In the genomic region with DNA sequence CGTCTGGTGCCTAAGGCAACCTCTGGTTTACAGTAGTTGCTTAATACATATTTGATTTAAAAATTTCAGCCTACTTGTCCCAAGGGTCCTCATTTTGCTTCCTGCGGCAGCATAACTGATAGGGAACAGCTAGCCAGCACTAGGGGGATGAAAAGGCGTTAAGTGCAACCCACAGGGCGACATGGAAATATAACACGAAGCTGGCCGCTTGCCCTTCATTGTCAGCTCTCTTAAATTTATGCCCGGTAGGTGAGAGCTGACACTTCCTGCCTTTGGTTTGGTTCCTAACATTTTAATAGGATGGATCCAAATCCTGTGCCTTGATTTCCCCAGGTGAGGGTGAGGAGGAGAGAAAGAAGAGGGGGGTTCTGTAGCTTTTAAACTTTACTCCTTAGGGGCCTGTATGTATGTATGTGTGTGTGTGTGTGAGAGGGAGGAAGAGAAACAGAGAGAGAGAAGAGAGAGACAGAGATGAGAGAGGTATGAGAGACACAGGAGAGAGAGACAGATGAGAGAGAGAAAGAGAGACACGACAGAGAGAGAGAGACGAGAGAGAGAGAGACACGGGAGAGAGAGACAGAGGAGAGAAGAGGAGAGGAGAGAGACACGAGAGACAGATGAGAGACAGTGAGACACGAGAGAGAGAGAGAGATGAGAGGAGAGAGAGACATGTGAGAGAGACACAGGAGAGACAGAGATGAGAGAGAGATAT, we compare ENCODE assay signal across 12 cellular contexts. TPM values are rescaled to one million over a fixed set of nuclear protein-coding genes. Genes with fewer than 3 reads are reported as not detected.
DNase-seq lines count a peak whose midpoint lies in the region; ATAC-seq and TF ChIP-seq lines count a peak whose summit lies in the region.
"Had no signal": no experiment of that assay in that cellular context is flagged by ENCODE, and none has a peak within 500 bp of the region (broad histone marks: within the 10 kb centered on the region; RNA-seq: fewer than 3 reads in every experiment).

No MANE protein-coding gene starts in this region.

- H3K4me3 Mint-ChIP-seq in stimulated activated naive CD8-positive, alpha-beta T cell treated with anti-CD3 and anti-CD28 coated beads, Interleukin-15, Interleukin-2, amounts not matched to agents 100 ng/mL and 50 ng/mL, for 24 hours, result peak overlapping the region; percentile 69
- peak overlapping the region; percentile 6 for H3K4me3 Mint-ChIP-seq in activated CD8-positive, alpha-beta T cell treated with anti-CD3 and anti-CD28 coated beads, Interleukin-2, amount 10 ng/mL, durations not matched to agents 7 days and 5 days
- H3K4me3 Mint-ChIP-seq in immature natural killer cell (peak overlapping the region; percentile 70 to 98 (median 77)), type B pancreatic cell (peak overlapping the region; percentile 80)

- H3K9me3 Mint-ChIP-seq in stimulated activated naive CD8-positive, alpha-beta T cell treated with anti-CD3 and anti-CD28 coated beads, Interleukin-15, Interleukin-2, amounts not matched to agents 100 ng/mL and 50 ng/mL, for 24 hours, result peaks cover 5% of the 10 kb centered on the region
- no peaks in the 10 kb centered on the region for H3K9me3 Mint-ChIP-seq in activated CD8-positive, alpha-beta T cell treated with anti-CD3 and anti-CD28 coated beads, Interleukin-2, amount 10 ng/mL, durations not matched to agents 7 days and 5 days (ENCODE audit: insufficient read depth)
- H3K9me3 Mint-ChIP-seq in immature natural killer cell (peaks cover 0 to 7% (median 1%) of the 10 kb centered on the region in 6 donors), type B pancreatic cell (no peaks in the 10 kb centered on the region)

- peaks cover 5% of the 10 kb centered on the region for H3K36me3 Mint-ChIP-seq in stimulated activated naive CD8-positive, alpha-beta T cell treated with anti-CD3 and anti-CD28 coated beads, Interleukin-15, Interleukin-2, amounts not matched to agents 100 ng/mL and 50 ng/mL, for 24 hours (ENCODE audit: low read depth)
- H3K36me3 Mint-ChIP-seq in activated CD8-positive, alpha-beta T cell treated with anti-CD3 and anti-CD28 coated beads, Interleukin-2, amount 10 ng/mL, durations not matched to agents 7 days and 5 days (ENCODE audit: low read depth), result no peaks in the 10 kb centered on the region
- H3K36me3 Mint-ChIP-seq in immature natural killer cell (peaks cover 0 to 6% (median 3%) of the 10 kb centered on the region in 3 donors), type B pancreatic cell (no peaks in the 10 kb centered on the region)

- H3K27me3 ChIP-seq in BE2C, result peaks cover 21% of the 10 kb centered on the region

- peaks cover 68% of the 10 kb centered on the region for H3K27me3 Mint-ChIP-seq in stimulated activated naive CD8-positive, alpha-beta T cell treated with anti-CD3 and anti-CD28 coated beads, Interleukin-15, Interleukin-2, amounts not matched to agents 100 ng/mL and 50 ng/mL, for 24 hours
- H3K27me3 Mint-ChIP-seq in activated CD8-positive, alpha-beta T cell treated with anti-CD3 and anti-CD28 coated beads, Interleukin-2, amount 10 ng/mL, durations not matched to agents 7 days and 5 days (ENCODE audit: low read depth), result peaks cover 49% of the 10 kb centered on the region
- H3K27me3 Mint-ChIP-seq in immature natural killer cell (ENCODE audit: low read depth in 3 of 3), result peaks cover 6 to 31% (median 17%) of the 10 kb centered on the region in 3 donors
- H3K27me3 Mint-ChIP-seq in type B pancreatic cell, result peaks cover 66% of the 10 kb centered on the region

- TF ChIP-seq CTCF in type B pancreatic cell (conservative IDR thresholded peaks at IDR 0.05) (no peak), BE2C (IDR thresholded peaks at IDR 0.05; ENCODE audit: low read depth, low read length) (no peak)

- no peaks in the 10 kb centered on the region for H3K36me3 ChIP-seq in BE2C

- CTCF ChIA-PET in activated CD8-positive, alpha-beta T cell treated with anti-CD3 and anti-CD28 coated beads, Interleukin-2, amount 10 ng/mL, durations not matched to agents 7 days and 5 days (lab: Charles Lee), result no interaction called here

- no peak overlapping the region for H3K4me3 ChIP-seq in BE2C (ENCODE audit: low read depth, low read length)
- H3K4me3 ChIP-seq: GM12878 had no signal

- peaks cover 18% of the 10 kb centered on the region for H3K4me1 Mint-ChIP-seq in stimulated activated naive CD8-positive, alpha-beta T cell treated with anti-CD3 and anti-CD28 coated beads, Interleukin-15, Interleukin-2, amounts not matched to agents 100 ng/mL and 50 ng/mL, for 24 hours (ENCODE audit: low read depth)
- peaks cover 12% of the 10 kb centered on the region for H3K4me1 Mint-ChIP-seq in activated CD8-positive, alpha-beta T cell treated with anti-CD3 and anti-CD28 coated beads, Interleukin-2, amount 10 ng/mL, durations not matched to agents 7 days and 5 days (ENCODE audit: low read depth)
- H3K4me1 Mint-ChIP-seq in immature natural killer cell, result peaks cover 22 to 31% of the 10 kb centered on the region in 2 donors
- H3K4me1 Mint-ChIP-seq in type B pancreatic cell (ENCODE audit: unreplicated experiment), result peaks cover 8% of the 10 kb centered on the region

- DNase-seq in stimulated activated naive CD8-positive, alpha-beta T cell treated with anti-CD3 and anti-CD28 coated beads, Interleukin-15, Interleukin-2, amounts not matched to agents 100 U/mL and 50 U/mL, for 24 hours, result no peak
- no peak for DNase-seq in activated CD8-positive, alpha-beta T cell treated with anti-CD3 and anti-CD28 coated beads, Interleukin-2, amount 10 ng/mL, durations not matched to agents 7 days and 5 days
- no peak for DNase-seq in immature natural killer cell
- no peak for DNase-seq in type B pancreatic cell (ENCODE audit: extremely low spot score, unreplicated experiment)
- no peak for DNase-seq in BE2C
- DNase-seq in 8988T, result no peak
- DNase-seq in SIG-M5 treated with dmso at 0.1 percent for 504 hours (lab: John Stamatoyannopoulos, UW; ENCODE audit: unreplicated experiment), result no peak
- DNase-seq: amniotic stem cell, DMS153, NCI-H226 had no signal

- no peaks in the 10 kb centered on the region; the same call in 1 of the 2 replicates for H3K4me1 ChIP-seq in BE2C

- peak overlapping the region; percentile 18 for H3K27ac Mint-ChIP-seq in stimulated activated naive CD8-positive, alpha-beta T cell treated with anti-CD3 and anti-CD28 coated beads, Interleukin-15, Interleukin-2, amounts not matched to agents 100 ng/mL and 50 ng/mL, for 24 hours
- H3K27ac Mint-ChIP-seq in activated CD8-positive, alpha-beta T cell treated with anti-CD3 and anti-CD28 coated beads, Interleukin-2, amount 10 ng/mL, durations not matched to agents 7 days and 5 days, result no peak overlapping the region
- peak overlapping the region in 1 of 6 donors; percentile 58 for H3K27ac Mint-ChIP-seq in immature natural killer cell
- peak overlapping the region; percentile 40 for H3K27ac Mint-ChIP-seq in type B pancreatic cell

- POLR2A ChIA-PET in activated CD8-positive, alpha-beta T cell treated with anti-CD3 and anti-CD28 coated beads, Interleukin-2, amount 10 ng/mL, durations not matched to agents 7 days and 5 days (lab: Charles Lee), result no interaction called here

- peaks cover 9% of the 10 kb centered on the region; the same call in 1 of the 2 replicates for H3K9me3 ChIP-seq in BE2C

- ATAC-seq in stimulated activated naive CD8-positive, alpha-beta T cell treated with anti-CD3 and anti-CD28 coated beads, Interleukin-15, Interleukin-2, amounts not matched to agents 100 U/mL and 50 U/mL, for 24 hours, result no peak
- ATAC-seq in activated CD8-positive, alpha-beta T cell treated with anti-CD3 and anti-CD28 coated beads, Interleukin-2, amount 10 ng/mL, durations not matched to agents 7 days and 5 days, result no peak

RNA-seq across cellular contexts. Expression of a gene that starts 0.9 kb away (rescaled TPM):
- total RNA-seq in activated CD8-positive, alpha-beta T cell treated with anti-CD3 and anti-CD28 coated beads, Interleukin-2, amount 10 ng/mL, durations not matched to agents 7 days and 5 days, result not detected
- polyA plus RNA-seq in immature natural killer cell, result not detected
- 0.21 and 2.4 TPM in 2 replicates for total RNA-seq in type B pancreatic cell (ENCODE audit: low replicate concordance)
- polyA plus RNA-seq in BE2C (2012; ENCODE audit: insufficient read depth, insufficient read length, low read depth), result 1.1 TPM
- total RNA-seq: GM12878 had no signal

Comparison
In these comparisons a context has a peak if more than half of its experiments do, and no peak if none do; other contexts are left out.
1. H3K4me3 Mint-ChIP-seq: peak in every context shown above with its lines; median percentile 80 in type B pancreatic cell; 77 in immature natural killer cell; 69 in stimulated activated naive CD8-positive, alpha-beta T cell treated with anti-CD3 and anti-CD28 coated beads, Interleukin-15, Interleukin-2, amounts not matched to agents 100 ng/mL and 50 ng/mL, for 24 hours; 6 in activated CD8-positive, alpha-beta T cell treated with anti-CD3 and anti-CD28 coated beads, Interleukin-2, amount 10 ng/mL, durations not matched to agents 7 days and 5 days.